17 cellular contexts compared by ENCODE assay signal in genomic region chr1:62068302-62068936, GRCh38.
DNase-seq lines count a peak whose midpoint lies in the region; ATAC-seq and TF ChIP-seq lines count a peak whose summit lies in the region.
"Had no signal": no experiment of that assay in that cellular context is flagged by ENCODE, and none has a peak within 500 bp of the region (broad histone marks: within the 10 kb centered on the region; RNA-seq: fewer than 3 reads in every experiment).

No MANE protein-coding gene starts in this region.

- CTCF ChIA-PET in CD4-positive, alpha-beta T cell (lab: Charles Lee): no interaction called here

- H3K27ac ChIP-seq in foreskin keratinocyte (peak overlapping the region; percentile 4), suprapubic skin (peak overlapping the region; percentile 75)
- no peak overlapping the region for H3K27ac ChIP-seq in CD4-positive, alpha-beta T cell (ENCODE audit: low read depth, low read length)
- H3K27ac ChIP-seq: colonic mucosa, PC-9, upper lobe of right lung had no signal

- H3K9me3 Mint-ChIP-seq in CD4-positive, alpha-beta T cell: peaks cover 2% of the 10 kb centered on the region
- H3K9me3 Mint-ChIP-seq: activated CD8-positive, alpha-beta T cell treated with anti-CD3 and anti-CD28 coated beads for 36 hours had no signal

- TF ChIP-seq CTCF in foreskin keratinocyte (conservative IDR thresholded peaks at IDR 0.05) (no peak), suprapubic skin (IDR thresholded peaks at IDR 0.05) (no peak)
- no peak for TF ChIP-seq CTCF in CD4-positive, alpha-beta T cell (IDR thresholded peaks at IDR 0.05)

- no peaks in the 10 kb centered on the region for H3K27me3 Mint-ChIP-seq in CD4-positive, alpha-beta T cell
- H3K27me3 Mint-ChIP-seq: activated CD8-positive, alpha-beta T cell treated with anti-CD3 and anti-CD28 coated beads for 36 hours; naive thymus-derived CD4-positive, alpha-beta T cell had no signal

- H3K4me1 ChIP-seq in foreskin keratinocyte (peaks cover 4% of the 10 kb centered on the region), suprapubic skin (peaks cover 23% of the 10 kb centered on the region)
- H3K4me1 ChIP-seq: colonic mucosa had no signal

- POLR2A ChIA-PET in CD4-positive, alpha-beta T cell (lab: Charles Lee): no interaction called here

- H3K4me1 Mint-ChIP-seq in CD4-positive, alpha-beta T cell (ENCODE audit: low read depth): no peaks in the 10 kb centered on the region
- H3K4me1 Mint-ChIP-seq: naive thymus-derived CD4-positive, alpha-beta T cell had no signal

- no peak overlapping the region for H3K4me3 Mint-ChIP-seq in CD4-positive, alpha-beta T cell
- H3K4me3 Mint-ChIP-seq: activated CD8-positive, alpha-beta T cell treated with anti-CD3 and anti-CD28 coated beads for 36 hours; naive thymus-derived CD4-positive, alpha-beta T cell had no signal

- TF ChIP-seq EP300 in suprapubic skin (IDR thresholded peaks at IDR 0.05): no peak

- DNase-seq in NCI-H69 (lab: John Stamatoyannopoulos, UW) (peak; percentile 69), foreskin keratinocyte (no peak), myocyte (ENCODE audit: low read depth) (peak; percentile 19), suprapubic skin (ENCODE audit: low spot score in 2 of 2) (no peak), NCI-H1092 treated with DMSO at 0.1 percent for 48 hours (lab: John Stamatoyannopoulos, UW) (no peak)
- no peak for DNase-seq in CD4-positive, alpha-beta T cell
- DNase-seq: activated CD8-positive, alpha-beta T cell treated with anti-CD3 and anti-CD28 coated beads for 36 hours; colonic mucosa; left colon; naive thymus-derived CD4-positive, alpha-beta T cell; NCI-H446; PC-9; SK-N-SH; stimulated activated CD4-positive, alpha-beta T cell treated with anti-CD3 and anti-CD28 coated beads, Interleukin-2, amount 100 ng/mL, for 24 hours; upper lobe of right lung had no signal

- no peak overlapping the region for H3K27ac Mint-ChIP-seq in CD4-positive, alpha-beta T cell
- H3K27ac Mint-ChIP-seq: activated CD8-positive, alpha-beta T cell treated with anti-CD3 and anti-CD28 coated beads for 36 hours had no signal

- no peaks in the 10 kb centered on the region for H3K9me3 ChIP-seq in suprapubic skin
- H3K9me3 ChIP-seq in CD4-positive, alpha-beta T cell (ENCODE audit: control insufficient read depth, low read length): no peaks in the 10 kb centered on the region
- H3K9me3 ChIP-seq: colonic mucosa, SK-N-SH, upper lobe of right lung had no signal

- intact Hi-C loops in CD4-positive, alpha-beta T cell (cut with DNase I, micrococcal nuclease): no loop called here

- H3K36me3 ChIP-seq in suprapubic skin: no peaks in the 10 kb centered on the region
- H3K36me3 ChIP-seq: colonic mucosa, upper lobe of right lung had no signal

- no peak for TF ChIP-seq POLR2A in suprapubic skin (IDR thresholded peaks at IDR 0.05)

- 45% methylated on average over 2 of the region's 2 CpGs for WGBS in suprapubic skin

- no peak for ATAC-seq in foreskin keratinocyte
- no peak for ATAC-seq in HG03095 (IDR thresholded peaks at IDR 0.05; ENCODE audit: unreplicated experiment)
- ATAC-seq in HG03378 (IDR thresholded peaks at IDR 0.05; ENCODE audit: unreplicated experiment): no peak
- no peak for ATAC-seq in CD4-positive, alpha-beta T cell (ENCODE audit: poor library complexity)
- ATAC-seq: activated CD8-positive, alpha-beta T cell treated with anti-CD3 and anti-CD28 coated beads for 36 hours; left colon; naive thymus-derived CD4-positive, alpha-beta T cell had no signal

- H3K4me3 ChIP-seq in suprapubic skin: no peak overlapping the region
- H3K4me3 ChIP-seq: colonic mucosa, PC-9, upper lobe of right lung had no signal

- peaks cover 51% of the 10 kb centered on the region for H3K36me3 Mint-ChIP-seq in CD4-positive, alpha-beta T cell (ENCODE audit: low read depth)

- H3K27me3 ChIP-seq in foreskin keratinocyte (no peaks in the 10 kb centered on the region), suprapubic skin (no peaks in the 10 kb centered on the region)
- H3K27me3 ChIP-seq in CD4-positive, alpha-beta T cell (ENCODE audit: control insufficient read depth, insufficient read depth, low read length): no peaks in the 10 kb centered on the region
- H3K27me3 ChIP-seq: colonic mucosa, upper lobe of right lung had no signal

Comparison
In these comparisons a context has a peak if more than half of its experiments do, and no peak if none do; other contexts are left out.
1. DNase-seq: peak in NCI-H69 (single experiment) and myocyte (single experiment); none in foreskin keratinocyte (0 of 2), suprapubic skin (0 of 2), NCI-H1092 treated with DMSO at 0.1 percent for 48 hours (single experiment) and CD4-positive, alpha-beta T cell (0 of 10).